Comparison of ENCODE assay signal across 10 cellular contexts in the genomic region with DNA sequence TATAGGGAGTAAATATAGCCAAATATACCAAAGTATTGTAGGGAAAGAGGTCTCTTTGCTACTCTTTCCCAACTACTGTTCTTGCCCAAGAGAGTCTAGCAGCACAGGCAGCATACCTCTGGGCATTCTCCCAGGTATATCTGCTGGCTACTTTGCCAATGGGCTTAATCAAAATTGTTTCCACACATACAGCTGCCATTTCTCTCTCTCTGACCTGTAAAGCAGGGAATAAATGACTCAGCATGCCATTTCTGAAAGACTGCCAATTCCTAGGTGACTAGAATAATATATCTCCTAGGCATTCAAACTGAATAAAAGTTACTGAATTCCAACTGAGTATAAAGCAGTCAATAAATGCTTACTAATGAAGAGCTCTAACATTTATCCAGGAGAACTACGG. TPM values are rescaled to one million over a fixed set of nuclear protein-coding genes. Genes with fewer than 3 reads are reported as not detected.
DNase-seq lines count a peak whose midpoint lies in the region; TF ChIP-seq lines count a peak whose summit lies in the region.
"Had no signal": no experiment of that assay in that cellular context is flagged by ENCODE, and none has a peak within 500 bp of the region (broad histone marks: within the 10 kb centered on the region; RNA-seq: fewer than 3 reads in every experiment).

No MANE protein-coding gene starts in this region.

- DNase-seq in EH (ENCODE audit: low read depth), result peak; percentile 52
- DNase-seq in NCI-H2029 treated with DMSO at 0.1 percent for 48 hours (lab: John Stamatoyannopoulos, UW), result peak; percentile 33
- no peak for DNase-seq in chondrocyte (ENCODE audit: low spot score)
- DNase-seq in mucosa of gallbladder (ENCODE audit: low spot score), result peak; percentile 25
- no peak for DNase-seq in RKO (ENCODE audit: low spot score)
- no peak for DNase-seq in activated CD4-positive, alpha-beta T cell treated with anti-CD3 and anti-CD28 coated beads for 1 hour
- DNase-seq in activated CD4-positive, alpha-beta T cell treated with anti-CD3 and anti-CD28 coated beads for 48 hours, result no peak
- DNase-seq in activated gamma-delta T cell treated with Interleukin-2 at 50 U/mL for 16 hours, result no peak
- DNase-seq: activated naive CD4-positive, alpha-beta T cell treated with anti-CD3 and anti-CD28 coated beads, Interleukin-2, amount 50 U/mL, for 16 hours; spleen had no signal

- H3K36me3 Mint-ChIP-seq in chondrocyte (ENCODE audit: low read depth), result peaks cover 9% of the 10 kb centered on the region

- no peak overlapping the region for H3K4me3 Mint-ChIP-seq in chondrocyte (ENCODE audit: unreplicated experiment)

- peak overlapping the region; percentile 59 for H3K27ac Mint-ChIP-seq in chondrocyte (ENCODE audit: unreplicated experiment)

- no peak for TF ChIP-seq CTCF in chondrocyte (IDR thresholded peaks at IDR 0.05)

- H3K4me1 Mint-ChIP-seq in chondrocyte (ENCODE audit: low read depth), result peaks cover 27% of the 10 kb centered on the region

- H3K9me3 Mint-ChIP-seq in chondrocyte (ENCODE audit: low read depth), result no peaks in the 10 kb centered on the region

- H3K27me3 Mint-ChIP-seq in chondrocyte (ENCODE audit: low read depth), result no peaks in the 10 kb centered on the region

RNA-seq across cellular contexts. Expression of gene RDX, which starts 44.6 kb away (rescaled TPM):
- total RNA-seq in chondrocyte, result 149 to 173 TPM (median 152 TPM) in 3 replicates
- 83.6 TPM for total RNA-seq in mucosa of gallbladder

Comparison
In these comparisons a context has a peak if more than half of its experiments do, and no peak if none do; other contexts are left out.
1. DNase-seq: peak in EH (single experiment), NCI-H2029 treated with DMSO at 0.1 percent for 48 hours (single experiment) and mucosa of gallbladder (single experiment); none in chondrocyte (single experiment), RKO (single experiment), activated CD4-positive, alpha-beta T cell treated with anti-CD3 and anti-CD28 coated beads for 1 hour (single experiment), activated CD4-positive, alpha-beta T cell treated with anti-CD3 and anti-CD28 coated beads for 48 hours (single experiment) and activated gamma-delta T cell treated with Interleukin-2 at 50 U/mL for 16 hours (single experiment).